Comparison of ENCODE assay signal across 1 cellular context in genomic region chr1:59914791-59915190, GRCh38. TPM values are rescaled to one million over a fixed set of nuclear protein-coding genes. Genes with fewer than 3 reads are reported as not detected.
"Had no signal": no experiment of that assay in that cellular context is flagged by ENCODE, and none has a peak within 500 bp of the region (broad histone marks: within the 10 kb centered on the region; RNA-seq: fewer than 3 reads in every experiment).

No MANE protein-coding gene starts in this region.

RNA-seq across cellular contexts. Expression of gene CYP2J2, which starts 11.8 kb away (rescaled TPM):
- total RNA-seq: GM23248 had no signal
- polyA plus RNA-seq: GM23248 had no signal
